In genomic region chr15:38242055-38242454, GRCh38 we compare ENCODE assay signal across 11 cellular contexts. TPM values are rescaled to one million over a fixed set of nuclear protein-coding genes. Genes with fewer than 3 reads are reported as not detected.
A peak's percentile ranks its signal among the peaks of the same experiment; 100 is the strongest.
DNase-seq lines count a peak whose midpoint lies in the region; ATAC-seq and TF ChIP-seq lines count a peak whose summit lies in the region.
"Had no signal": no experiment of that assay in that cellular context is flagged by ENCODE, and none has a peak within 500 bp of the region (broad histone marks: within the 10 kb centered on the region; RNA-seq: fewer than 3 reads in every experiment).

No MANE protein-coding gene starts in this region.

- H3K27ac Mint-ChIP-seq in naive B cell = peak overlapping the region in 2 of 6 donors; percentile 26 to 41
- H3K27ac Mint-ChIP-seq: stimulated activated naive CD8-positive, alpha-beta T cell treated with anti-CD3 and anti-CD28 coated beads, Interleukin-15, amount 100 ng/mL, for 72 hours had no signal

- intact Hi-C loops in ascending aorta (cut with DNase I) = no loop called here
- intact Hi-C loops in heart left ventricle (cut with DNase I) = no loop called here

- TF ChIP-seq POLR2A in heart left ventricle (IDR thresholded peaks at IDR 0.05) = no peak

- H3K27me3 Mint-ChIP-seq in naive B cell = peaks cover 8 to 33% (median 24%) of the 10 kb centered on the region in 3 donors

- no peaks in the 10 kb centered on the region for H3K36me3 Mint-ChIP-seq in naive B cell

- no peaks in the 10 kb centered on the region for H3K36me3 ChIP-seq in ascending aorta
- H3K36me3 ChIP-seq in heart left ventricle = no peaks in the 10 kb centered on the region

- no peak overlapping the region for H3K4me3 Mint-ChIP-seq in naive B cell
- H3K4me3 Mint-ChIP-seq: stimulated activated naive CD8-positive, alpha-beta T cell treated with anti-CD3 and anti-CD28 coated beads, Interleukin-15, amount 100 ng/mL, for 72 hours had no signal

- no peaks in the 10 kb centered on the region for H3K9me3 ChIP-seq in ascending aorta
- H3K9me3 ChIP-seq in heart left ventricle = no peaks in the 10 kb centered on the region

- ATAC-seq in GM18873 (IDR thresholded peaks at IDR 0.05; ENCODE audit: low FRiP score, unreplicated experiment) = peak; percentile 77
- ATAC-seq in GM21723 (IDR thresholded peaks at IDR 0.05; ENCODE audit: unreplicated experiment) = peak; percentile 93
- ATAC-seq in HG03342 (IDR thresholded peaks at IDR 0.05; ENCODE audit: unreplicated experiment) = peak; percentile 85
- ATAC-seq in naive B cell (ENCODE audit: low read depth in 2 of 2) = peak; percentile 52 to 55
- no peak for ATAC-seq in heart left ventricle
- ATAC-seq: stimulated activated naive CD8-positive, alpha-beta T cell treated with anti-CD3 and anti-CD28 coated beads, Interleukin-15, amount 100 ng/mL, for 72 hours had no signal

- H3K27me3 ChIP-seq in ascending aorta (no peaks in the 10 kb centered on the region), heart left ventricle (no peaks in the 10 kb centered on the region)

- TF ChIP-seq CTCF in ascending aorta (IDR thresholded peaks at IDR 0.05) (no peak), heart left ventricle (IDR thresholded peaks at IDR 0.05) (no peak)

- 83 to 89% (median 87%) methylated on average over 2 of the region's 2 CpGs for WGBS in heart left ventricle, 4 donors

- DNase-seq in naive B cell (no peak), ascending aorta (ENCODE audit: low spot score in 2 of 2) (no peak), heart left ventricle (no peak), ACHN (no peak)
- DNase-seq: NCI-H526; stimulated activated naive CD8-positive, alpha-beta T cell treated with anti-CD3 and anti-CD28 coated beads, Interleukin-15, amount 100 ng/mL, for 72 hours; T-helper 2 cell had no signal

- in situ Hi-C loops in ACHN (cut with HindIII; ENCODE audit: low pct_ligation_motif_present, low pct_unique_long_range_greater_than_20kb, low sequenced_read_pairs) = no loop called here

- H3K27ac ChIP-seq in ascending aorta (no peak overlapping the region), heart left ventricle (no peak overlapping the region)
- H3K27ac ChIP-seq: epithelial cell of prostate had no signal

- no peaks in the 10 kb centered on the region for H3K9me3 Mint-ChIP-seq in naive B cell
- H3K9me3 Mint-ChIP-seq: stimulated activated naive CD8-positive, alpha-beta T cell treated with anti-CD3 and anti-CD28 coated beads, Interleukin-15, amount 100 ng/mL, for 72 hours had no signal

- H3K4me1 Mint-ChIP-seq in naive B cell = peaks cover 6 to 12% (median 12%) of the 10 kb centered on the region in 3 donors
- H3K4me1 Mint-ChIP-seq: stimulated activated naive CD8-positive, alpha-beta T cell treated with anti-CD3 and anti-CD28 coated beads, Interleukin-15, amount 100 ng/mL, for 72 hours had no signal

- H3K4me3 ChIP-seq in ascending aorta (no peak overlapping the region), heart left ventricle (no peak overlapping the region)

- H3K4me1 ChIP-seq in ascending aorta = no peaks in the 10 kb centered on the region
- no peaks in the 10 kb centered on the region for H3K4me1 ChIP-seq in heart left ventricle

RNA-seq across cellular contexts. Expression of gene SPRED1, which starts 10.6 kb away (rescaled TPM):
- polyA plus RNA-seq in naive B cell (ENCODE audit: low read depth in 6 of 6) (1 to 10 TPM in 1 of 6 donors, under 1 TPM in 4, not detected in 1; 0.17 to 1.0 (median 0.27) TPM), heart left ventricle (1 to 10 TPM; 3.3 to 5.6 TPM)
- total RNA-seq in ascending aorta (9.4 TPM), heart left ventricle (10 to 100 TPM in 5 of 9 donors, 1 to 10 TPM in 4; 6.1 to 34.8 (median 10.9) TPM)

Comparison
In these comparisons a context has a peak if more than half of its experiments do, and no peak if none do; other contexts are left out.
1. ATAC-seq: peak in GM18873 (single experiment), GM21723 (single experiment), HG03342 (single experiment) and naive B cell (2 of 2); none in heart left ventricle (0 of 4).